ENCODE assay signal across 16 cellular contexts in genomic region chr16:81910366-81910885, GRCh38.
"Had no signal": no experiment of that assay in that cellular context is flagged by ENCODE, and none has a peak within 500 bp of the region (broad histone marks: within the 10 kb centered on the region; RNA-seq: fewer than 3 reads in every experiment).

No MANE protein-coding gene starts in this region.

- DNase-seq: cortex of kidney; dorsolateral prefrontal cortex; effector CD8-positive, alpha-beta T cell; heart right ventricle; hypothalamus; kidney glomerular epithelial cell; nephron progenitor cell; ovary; stimulated activated CD4-positive, alpha-beta T cell treated with anti-CD3 and anti-CD28 coated beads, Interleukin-2, amount 100 ng/mL, for 48 hours; stimulated activated naive CD4-positive, alpha-beta T cell treated with Interleukin-2 at 50 U/mL for 16 hours; trophoblast cell had no signal

- H3K4me3 Mint-ChIP-seq: mesothelial cell of epicardium, nephron progenitor cell had no signal

- H3K4me1 ChIP-seq: heart right ventricle, right atrium auricular region had no signal

- H3K27ac Mint-ChIP-seq: nephron progenitor cell had no signal

- H3K36me3 Mint-ChIP-seq: mesothelial cell of epicardium had no signal

- H3K4me2 ChIP-seq: smooth muscle cell had no signal

- H3K4me1 Mint-ChIP-seq: mesothelial cell of epicardium, nephron progenitor cell had no signal

- ATAC-seq: heart right ventricle had no signal

- H3K9me3 Mint-ChIP-seq: mesothelial cell of epicardium, nephron progenitor cell had no signal

- H3K27me3 ChIP-seq: dorsolateral prefrontal cortex, heart right ventricle, ovary, right atrium auricular region had no signal

- FAIRE-seq: frontal cortex, islet of Langerhans had no signal

- H3K4me3 ChIP-seq: dorsolateral prefrontal cortex, heart right ventricle, ovary, right atrium auricular region, smooth muscle cell had no signal

- H3K36me3 ChIP-seq: ovary had no signal

- H3K27ac ChIP-seq: dorsolateral prefrontal cortex, heart right ventricle, ovary, right atrium auricular region had no signal

- H3K9me3 ChIP-seq: heart right ventricle, ovary, right atrium auricular region had no signal
